Comparison of ENCODE assay signal across 1 cellular context in the genomic region with DNA sequence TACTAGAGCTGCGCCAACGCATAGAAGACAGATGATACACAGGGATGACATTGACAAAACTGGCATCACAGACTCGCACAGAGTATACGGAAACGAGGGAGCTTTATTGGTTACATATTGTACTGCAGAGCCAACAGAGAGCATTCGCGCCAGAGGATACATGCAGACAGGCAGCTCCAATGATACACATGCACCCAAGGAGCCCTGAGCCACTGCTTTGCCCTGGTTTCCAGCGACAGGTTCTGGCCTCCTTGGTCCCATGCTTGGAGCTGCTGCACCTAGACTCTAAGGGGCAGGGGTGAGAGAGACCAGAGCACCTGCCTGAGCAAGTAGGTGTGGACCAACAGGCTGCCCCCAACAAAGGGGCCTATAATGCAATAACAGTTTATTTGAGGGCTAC.
TF ChIP-seq lines count a peak whose summit lies in the region.

No MANE protein-coding gene starts in this region.

TF ChIP-seq in WTC11, 78 proteins besides CTCF, POLR2A, EP300 and RAD21 (continued from another document):
- TF ChIP-seq, protein P1, sequence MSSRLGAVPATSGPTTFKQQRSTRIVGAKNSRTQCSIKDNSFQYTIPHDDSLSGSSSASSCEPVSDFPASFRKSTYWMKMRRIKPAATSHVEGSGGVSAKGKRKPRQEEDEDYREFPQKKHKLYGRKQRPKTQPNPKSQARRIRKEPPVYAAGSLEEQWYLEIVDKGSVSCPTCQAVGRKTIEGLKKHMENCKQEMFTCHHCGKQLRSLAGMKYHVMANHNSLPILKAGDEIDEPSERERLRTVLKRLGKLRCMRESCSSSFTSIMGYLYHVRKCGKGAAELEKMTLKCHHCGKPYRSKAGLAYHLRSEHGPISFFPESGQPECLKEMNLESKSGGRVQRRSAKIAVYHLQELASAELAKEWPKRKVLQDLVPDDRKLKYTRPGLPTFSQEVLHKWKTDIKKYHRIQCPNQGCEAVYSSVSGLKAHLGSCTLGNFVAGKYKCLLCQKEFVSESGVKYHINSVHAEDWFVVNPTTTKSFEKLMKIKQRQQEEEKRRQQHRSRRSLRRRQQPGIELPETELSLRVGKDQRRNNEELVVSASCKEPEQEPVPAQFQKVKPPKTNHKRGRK (CRISPR knock-in tag; IDR thresholded peaks at IDR 0.05; ENCODE audit: borderline replicate concordance) = no peak
